8 cellular contexts compared by ENCODE assay signal in the genomic region with DNA sequence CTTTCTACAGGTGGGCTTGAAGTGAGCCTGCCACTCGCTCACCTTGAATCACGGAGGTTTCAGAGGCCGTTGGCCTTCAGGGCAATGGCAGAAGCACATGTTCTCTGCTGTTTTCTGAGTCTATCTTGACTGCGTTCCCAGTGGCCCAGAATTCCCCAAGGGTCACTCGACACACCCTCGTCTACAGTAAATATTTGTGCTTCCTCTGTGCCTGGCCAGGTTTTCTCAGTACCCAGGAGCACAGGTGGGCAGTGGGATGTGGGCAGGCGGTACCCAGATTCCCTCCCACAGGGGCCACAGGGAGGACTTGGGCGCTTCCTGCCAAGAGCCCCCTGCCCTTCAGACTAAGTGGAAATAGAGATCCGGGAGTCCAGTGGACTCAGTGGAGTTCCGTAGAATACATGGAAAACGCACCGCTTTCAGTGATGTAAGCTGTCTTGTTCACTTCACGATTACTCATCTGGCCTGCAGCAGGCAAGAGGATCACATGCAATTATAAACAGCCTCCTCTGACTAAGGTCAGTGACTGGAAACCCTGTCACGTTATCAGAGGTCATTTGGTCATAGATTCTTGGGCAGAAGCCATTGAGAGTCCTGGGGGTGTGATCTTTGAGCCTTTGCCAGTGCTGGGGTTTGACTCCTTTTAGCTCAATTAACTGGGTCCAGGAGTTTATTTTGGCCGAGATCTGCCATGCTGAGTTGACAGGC.
DNase-seq lines count a peak whose midpoint lies in the region; ATAC-seq and TF ChIP-seq lines count a peak whose summit lies in the region.

No MANE protein-coding gene starts in this region.

- no peaks in the 10 kb centered on the region for H3K9me3 ChIP-seq in osteoblast (ENCODE audit: low read depth, low read length)

- H3K27me3 ChIP-seq in osteoblast (ENCODE audit: insufficient read depth, low read length): no peaks in the 10 kb centered on the region

- H3K4me3 ChIP-seq in osteoblast (ENCODE audit: insufficient read depth, low read length): peak overlapping the region; percentile 61

- DNase-seq in ELR (ENCODE audit: low read depth) (peak; percentile 99), osteoblast (ENCODE audit: insufficient read length, low spot score, missing footprints) (peak; percentile 83), NCI-H128 (lab: John Stamatoyannopoulos, UW; ENCODE audit: unreplicated experiment) (no peak)
- DNase-seq in activated T-cell treated with anti-CD3 and anti-CD28 coated beads, Interleukin-2, amount 50 U/mL, for 1 hour: no peak

- H3K79me2 ChIP-seq in osteoblast (ENCODE audit: insufficient read depth, low read length): peaks cover 46% of the 10 kb centered on the region

- peak overlapping the region; percentile 97 for H3K27ac ChIP-seq in osteoblast (ENCODE audit: low read depth, low read length)

- H3K36me3 ChIP-seq in osteoblast (ENCODE audit: insufficient read depth, low read length): no peaks in the 10 kb centered on the region

- no peaks in the 10 kb centered on the region for H4K20me1 ChIP-seq in osteoblast (ENCODE audit: insufficient read depth, low read length)

- peak overlapping the region; percentile 77 for H3K4me2 ChIP-seq in osteoblast (ENCODE audit: insufficient read depth, low read length)

- ATAC-seq in esophagus mucosa (peak; percentile 89), HG02981 (IDR thresholded peaks at IDR 0.05; ENCODE audit: unreplicated experiment) (no peak), GM18520 (IDR thresholded peaks at IDR 0.05; ENCODE audit: unreplicated experiment) (no peak)

- no peak for TF ChIP-seq CTCF in osteoblast (IDR thresholded peaks at IDR 0.05; ENCODE audit: extremely low read depth, low read depth, low read length)

- peak overlapping the region; percentile 48 for H2AFZ ChIP-seq in osteoblast (ENCODE audit: low read length)

- H3K4me1 ChIP-seq in osteoblast (ENCODE audit: insufficient read depth, low read length): peaks cover 51% of the 10 kb centered on the region

TF ChIP-seq in PFSK-1, 5 proteins besides CTCF, POLR2A, EP300 and RAD21:
- TF ChIP-seq POLR2AphosphoS5 (IDR thresholded peaks at IDR 0.05; ENCODE audit: low read depth, low read length) (peak; percentile 53), TAF1 (IDR thresholded peaks at IDR 0.05; ENCODE audit: borderline replicate concordance, insufficient read depth, low read length) (no peak), SIN3A (IDR thresholded peaks at IDR 0.05; ENCODE audit: borderline replicate concordance, insufficient read depth, low read length) (peak; percentile 84; the same call in 1 of the 2 replicates), FOXP2 (optimal IDR thresholded peaks at IDR 0.05; ENCODE audit: borderline replicate concordance, extremely low read depth, extremely low read length, insufficient read depth) (no peak)
- TF ChIP-seq, protein P1, sequence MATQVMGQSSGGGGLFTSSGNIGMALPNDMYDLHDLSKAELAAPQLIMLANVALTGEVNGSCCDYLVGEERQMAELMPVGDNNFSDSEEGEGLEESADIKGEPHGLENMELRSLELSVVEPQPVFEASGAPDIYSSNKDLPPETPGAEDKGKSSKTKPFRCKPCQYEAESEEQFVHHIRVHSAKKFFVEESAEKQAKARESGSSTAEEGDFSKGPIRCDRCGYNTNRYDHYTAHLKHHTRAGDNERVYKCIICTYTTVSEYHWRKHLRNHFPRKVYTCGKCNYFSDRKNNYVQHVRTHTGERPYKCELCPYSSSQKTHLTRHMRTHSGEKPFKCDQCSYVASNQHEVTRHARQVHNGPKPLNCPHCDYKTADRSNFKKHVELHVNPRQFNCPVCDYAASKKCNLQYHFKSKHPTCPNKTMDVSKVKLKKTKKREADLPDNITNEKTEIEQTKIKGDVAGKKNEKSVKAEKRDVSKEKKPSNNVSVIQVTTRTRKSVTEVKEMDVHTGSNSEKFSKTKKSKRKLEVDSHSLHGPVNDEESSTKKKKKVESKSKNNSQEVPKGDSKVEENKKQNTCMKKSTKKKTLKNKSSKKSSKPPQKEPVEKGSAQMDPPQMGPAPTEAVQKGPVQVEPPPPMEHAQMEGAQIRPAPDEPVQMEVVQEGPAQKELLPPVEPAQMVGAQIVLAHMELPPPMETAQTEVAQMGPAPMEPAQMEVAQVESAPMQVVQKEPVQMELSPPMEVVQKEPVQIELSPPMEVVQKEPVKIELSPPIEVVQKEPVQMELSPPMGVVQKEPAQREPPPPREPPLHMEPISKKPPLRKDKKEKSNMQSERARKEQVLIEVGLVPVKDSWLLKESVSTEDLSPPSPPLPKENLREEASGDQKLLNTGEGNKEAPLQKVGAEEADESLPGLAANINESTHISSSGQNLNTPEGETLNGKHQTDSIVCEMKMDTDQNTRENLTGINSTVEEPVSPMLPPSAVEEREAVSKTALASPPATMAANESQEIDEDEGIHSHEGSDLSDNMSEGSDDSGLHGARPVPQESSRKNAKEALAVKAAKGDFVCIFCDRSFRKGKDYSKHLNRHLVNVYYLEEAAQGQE (IDR thresholded peaks at IDR 0.05; ENCODE audit: insufficient read depth in 1 of 2, low read depth in 2 of 2, low read length in 2 of 2): peak in 1 of 2 experiments; percentile 72; a peak in 2 of 4 replicates

Comparison
In these comparisons a context has a peak if more than half of its experiments do, and no peak if none do; other contexts are left out.
1. DNase-seq: peak in ELR (single experiment) and osteoblast (single experiment); none in activated T-cell treated with anti-CD3 and anti-CD28 coated beads, Interleukin-2, amount 50 U/mL, for 1 hour (single experiment) and NCI-H128 (single experiment).